ENCODE assay signal across 14 cellular contexts in genomic region chr2:235616846-235617245, GRCh38.
DNase-seq lines count a peak whose midpoint lies in the region; ATAC-seq and TF ChIP-seq lines count a peak whose summit lies in the region.
"Had no signal": no experiment of that assay in that cellular context is flagged by ENCODE, and none has a peak within 500 bp of the region (broad histone marks: within the 10 kb centered on the region; RNA-seq: fewer than 3 reads in every experiment).

No MANE protein-coding gene starts in this region.

- H3K9ac ChIP-seq in BLaER1 treated with 17β-estradiol and CSF1 and Interleukin-3, amounts not matched to agents 10 nM and 100 nM: peak overlapping the region in 2 of 11 experiments; percentile 4 to 6; a peak in 4 of 22 replicates
- H3K9ac ChIP-seq in subcutaneous abdominal adipose tissue (ENCODE audit: low read length in 5 of 5): peak overlapping the region in 2 of 5 donors; percentile 53 to 59

- no peaks in the 10 kb centered on the region for H3K9me3 ChIP-seq in BLaER1 treated with 17β-estradiol and CSF1 and Interleukin-3, amounts not matched to agents 10 nM and 100 nM (replicated peaks in 1 of 11)
- H3K9me3 ChIP-seq in heart right ventricle (no peaks in the 10 kb centered on the region), subcutaneous abdominal adipose tissue (ENCODE audit: control insufficient read depth in 5 of 5, low read length in 5 of 5) (no peaks in the 10 kb centered on the region)
- H3K9me3 ChIP-seq: upper lobe of right lung had no signal

- H3K27me3 ChIP-seq in BLaER1 treated with 17β-estradiol and CSF1 and Interleukin-3, amounts not matched to agents 10 nM and 100 nM: no peaks in the 10 kb centered on the region
- H3K27me3 ChIP-seq in heart right ventricle: no peaks in the 10 kb centered on the region
- H3K27me3 ChIP-seq in subcutaneous abdominal adipose tissue (ENCODE audit: control insufficient read depth in 5 of 5, insufficient read depth in 4 of 5, low read length in 5 of 5): no peaks in the 10 kb centered on the region
- H3K27me3 ChIP-seq: upper lobe of right lung had no signal

- WGBS in heart right ventricle, 2 donors: 45 to 62% methylated on average over 3 of the region's 3 CpGs

- peaks cover 34 to 76% (median 65%) of the 10 kb centered on the region in 10 experiments for H3K4me1 ChIP-seq in BLaER1 treated with 17β-estradiol and CSF1 and Interleukin-3, amounts not matched to agents 10 nM and 100 nM
- H3K4me1 ChIP-seq in heart right ventricle: peaks cover 0 to 56% (median 33%) of the 10 kb centered on the region in 9 donors
- peaks cover 2 to 41% (median 36%) of the 10 kb centered on the region in 5 donors for H3K4me1 ChIP-seq in subcutaneous abdominal adipose tissue (ENCODE audit: control insufficient read depth in 5 of 5, insufficient read depth in 5 of 5, low read length in 5 of 5)

- peak in 4 of 8 donors; percentile 16 to 48 (median 39) for ATAC-seq in heart right ventricle
- no peak for ATAC-seq in GM19351 (IDR thresholded peaks at IDR 0.05; ENCODE audit: unreplicated experiment)
- ATAC-seq: activated CD8-positive, alpha-beta T cell treated with anti-CD3 and anti-CD28 coated beads for 36 hours; upper lobe of right lung had no signal

- TF ChIP-seq CTCF in coronary artery (IDR thresholded peaks at IDR 0.05) (no peak), heart right ventricle (IDR thresholded peaks at IDR 0.05) (no peak)

- intact Hi-C loops in heart right ventricle (cut with DNase I): no loop called here

- DNase-seq in coronary artery (ENCODE audit: low spot score) (no peak), heart right ventricle (peak in 1 of 2 donors; percentile 64), NCI-H1092 (lab: John Stamatoyannopoulos, UW) (no peak), hepatic stellate cell (ENCODE audit: low spot score) (no peak)
- DNase-seq in effector CD4-positive, alpha-beta T cell: no peak
- DNase-seq: activated CD8-positive, alpha-beta T cell treated with anti-CD3 and anti-CD28 coated beads for 36 hours; AML-193; erythroblast; stimulated activated CD4-positive, alpha-beta T cell treated with anti-CD3 and anti-CD28 coated beads, Interleukin-2, amount 100 ng/mL, for 48 hours; upper lobe of right lung had no signal

- H3K36me3 ChIP-seq in BLaER1 treated with 17β-estradiol and CSF1 and Interleukin-3, amounts not matched to agents 10 nM and 100 nM: no peaks in the 10 kb centered on the region
- no peaks in the 10 kb centered on the region for H3K36me3 ChIP-seq in heart right ventricle
- H3K36me3 ChIP-seq in subcutaneous abdominal adipose tissue (ENCODE audit: control insufficient read depth in 5 of 5, insufficient read depth in 5 of 5, low read length in 5 of 5): no peaks in the 10 kb centered on the region
- H3K36me3 ChIP-seq: upper lobe of right lung had no signal

- H4K20me1 ChIP-seq in BLaER1 treated with 17β-estradiol and CSF1 and Interleukin-3, amounts not matched to agents 10 nM and 100 nM: peaks cover 18 to 69% (median 32%) of the 10 kb centered on the region in 11 experiments; a peak in 18 of 22 replicates

- H3K4me2 ChIP-seq in BLaER1 treated with 17β-estradiol and CSF1 and Interleukin-3, amounts not matched to agents 10 nM and 100 nM: peak overlapping the region in 10 of 11 experiments; percentile 11 to 94 (median 70); a peak in 18 of 22 replicates

- peak overlapping the region in 4 of 11 experiments; percentile 4 to 46 (median 16); a peak in 5 of 22 replicates for H3K27ac ChIP-seq in BLaER1 treated with 17β-estradiol and CSF1 and Interleukin-3, amounts not matched to agents 10 nM and 100 nM
- H3K27ac ChIP-seq in coronary artery (peak overlapping the region; percentile 50 to 70), heart right ventricle (peak overlapping the region; percentile 12 to 76 (median 58)), subcutaneous abdominal adipose tissue (ENCODE audit: low read depth, low read length) (peak overlapping the region; percentile 69)
- H3K27ac ChIP-seq: upper lobe of right lung, VCaP had no signal

- no peak overlapping the region for H3K4me3 ChIP-seq in BLaER1 treated with 17β-estradiol and CSF1 and Interleukin-3, amounts not matched to agents 10 nM and 100 nM
- H3K4me3 ChIP-seq in coronary artery (no peak overlapping the region), heart right ventricle (peak overlapping the region in 2 of 10 donors; percentile 0 to 2), subcutaneous abdominal adipose tissue (ENCODE audit: low read depth in 1 of 5, low read length in 5 of 5) (no peak overlapping the region)
- H3K4me3 ChIP-seq: upper lobe of right lung had no signal
